ENCODE assay signal across 9 cellular contexts in the genomic region with DNA sequence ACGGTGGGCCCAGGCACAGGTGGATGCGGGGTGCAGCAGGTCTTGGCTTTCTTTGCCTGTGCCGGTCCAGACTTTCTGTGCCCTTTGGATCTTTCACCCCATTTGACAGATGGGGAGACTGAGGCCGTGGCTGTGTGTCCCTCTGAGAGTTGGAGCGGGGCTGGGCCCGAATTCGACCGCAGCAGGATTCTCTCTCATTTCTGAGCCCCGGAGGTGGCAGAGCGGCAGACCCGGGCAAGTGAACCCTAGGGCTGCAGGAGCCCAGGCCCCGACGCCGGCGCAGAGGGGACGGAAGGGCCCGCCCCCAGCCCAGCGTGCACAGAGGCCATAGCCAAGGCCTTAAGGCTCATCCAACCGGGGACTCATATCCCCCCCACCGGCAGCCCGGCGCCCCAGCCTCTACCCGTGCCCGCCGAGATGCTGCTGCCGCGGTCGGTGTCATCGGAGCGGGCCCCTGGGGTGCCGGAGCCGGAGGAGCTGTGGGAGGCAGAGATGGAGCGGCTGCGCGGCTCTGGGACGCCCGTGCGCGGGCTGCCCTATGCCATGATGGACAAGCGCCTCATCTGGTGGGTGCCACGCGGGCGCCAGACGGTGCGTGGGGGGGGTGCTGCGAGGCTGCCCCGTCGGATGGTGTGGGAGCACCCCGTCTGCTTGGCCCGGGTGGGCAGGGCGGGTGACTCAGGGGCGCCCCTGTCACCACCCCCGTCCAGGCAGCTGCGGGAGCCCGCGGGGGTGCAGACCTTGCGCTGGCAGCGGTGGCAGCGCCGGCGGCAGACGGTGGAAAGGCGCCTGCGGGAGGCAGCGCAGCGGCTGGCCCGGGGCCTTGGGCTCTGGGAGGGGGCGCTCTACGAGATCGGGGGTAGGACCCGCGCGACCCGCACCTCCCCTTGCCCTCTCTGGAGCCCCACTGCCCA. TPM values are rescaled to one million over a fixed set of nuclear protein-coding genes. Genes with fewer than 3 reads are reported as not detected.
DNase-seq lines count a peak whose midpoint lies in the region; ATAC-seq and TF ChIP-seq lines count a peak whose summit lies in the region.
"Had no signal": no experiment of that assay in that cellular context is flagged by ENCODE, and none has a peak within 500 bp of the region (broad histone marks: within the 10 kb centered on the region; RNA-seq: fewer than 3 reads in every experiment).

No MANE protein-coding gene starts in this region.

- peak overlapping the region; percentile 98 for H3K4me3 Mint-ChIP-seq in T-helper 1 cell treated with Interleukin-12 subunit alpha and Interleukin-12 subunit beta and Interleukin-4 antibody, amounts not matched to agents 30 μg/mL and 1 μg/mL, for 36 hours
- H3K4me3 Mint-ChIP-seq in effector memory CD8-positive, alpha-beta T cell = peak overlapping the region; percentile 99 to 100

- intact Hi-C loops in psoas muscle (cut with DNase I) = no loop called here

- H3K4me1 Mint-ChIP-seq in T-helper 1 cell treated with Interleukin-12 subunit alpha and Interleukin-12 subunit beta and Interleukin-4 antibody, amounts not matched to agents 30 μg/mL and 1 μg/mL, for 36 hours (ENCODE audit: low read depth) = peaks cover 47% of the 10 kb centered on the region
- H3K4me1 Mint-ChIP-seq in effector memory CD8-positive, alpha-beta T cell (ENCODE audit: low read depth in 2 of 2) = peaks cover 55 to 64% of the 10 kb centered on the region in 2 donors

- TF ChIP-seq CTCF in GM12865 (IDR thresholded peaks at IDR 0.05; ENCODE audit: insufficient read depth, low read depth, low read length, missing control alignments) (no peak), psoas muscle (IDR thresholded peaks at IDR 0.05) (no peak)

- H3K27ac Mint-ChIP-seq in T-helper 1 cell treated with Interleukin-12 subunit alpha and Interleukin-12 subunit beta and Interleukin-4 antibody, amounts not matched to agents 30 μg/mL and 1 μg/mL, for 36 hours = peak overlapping the region; percentile 98
- H3K27ac Mint-ChIP-seq in effector memory CD8-positive, alpha-beta T cell = peak overlapping the region; percentile 96 to 99

- no peaks in the 10 kb centered on the region for H3K36me3 ChIP-seq in psoas muscle (ENCODE audit: insufficient read depth in 1 of 2, low read depth in 1 of 2)

- peaks cover 50% of the 10 kb centered on the region for H3K36me3 Mint-ChIP-seq in T-helper 1 cell treated with Interleukin-12 subunit alpha and Interleukin-12 subunit beta and Interleukin-4 antibody, amounts not matched to agents 30 μg/mL and 1 μg/mL, for 36 hours (ENCODE audit: low read depth)
- peaks cover 92% of the 10 kb centered on the region for H3K36me3 Mint-ChIP-seq in effector memory CD8-positive, alpha-beta T cell (ENCODE audit: insufficient read depth)

- DNase-seq in GM12865 (ENCODE audit: low read depth) (peak; percentile 59), psoas muscle (peak in 1 of 2 donors; percentile 54), NOMO-1 treated with DMSO at 0.1 percent for 48 hours (lab: John Stamatoyannopoulos, UW; ENCODE audit: unreplicated experiment) (no peak)
- DNase-seq in effector memory CD8-positive, alpha-beta T cell = peak in 2 of 3 experiments; percentile 41 to 46

- peaks cover 0 to 57% (median 16%) of the 10 kb centered on the region in 3 donors for H3K27me3 ChIP-seq in psoas muscle (ENCODE audit: insufficient read depth in 3 of 3, low read length in 2 of 3)
- H3K27me3 ChIP-seq: body of pancreas had no signal

- H3K9me3 ChIP-seq in psoas muscle = no peaks in the 10 kb centered on the region
- H3K9me3 ChIP-seq: body of pancreas had no signal

- WGBS in psoas muscle, 3 donors = 21 to 40% (median 33%) methylated on average over 42 to 74 of the region's 74 CpGs

- H3K4me3 ChIP-seq in GM12865 (ENCODE audit: low read depth, low read length) (peak overlapping the region; percentile 87), psoas muscle (peak overlapping the region; percentile 49)
- H3K4me3 ChIP-seq: body of pancreas had no signal

- no peaks in the 10 kb centered on the region for H3K27me3 Mint-ChIP-seq in T-helper 1 cell treated with Interleukin-12 subunit alpha and Interleukin-12 subunit beta and Interleukin-4 antibody, amounts not matched to agents 30 μg/mL and 1 μg/mL, for 36 hours (ENCODE audit: low read depth)
- H3K27me3 Mint-ChIP-seq in effector memory CD8-positive, alpha-beta T cell = no peaks in the 10 kb centered on the region

- H3K4me1 ChIP-seq in psoas muscle = peaks cover 9% of the 10 kb centered on the region

- no peak overlapping the region for H3K27ac ChIP-seq in psoas muscle

- H3K9me3 Mint-ChIP-seq in T-helper 1 cell treated with Interleukin-12 subunit alpha and Interleukin-12 subunit beta and Interleukin-4 antibody, amounts not matched to agents 30 μg/mL and 1 μg/mL, for 36 hours = no peaks in the 10 kb centered on the region
- no peaks in the 10 kb centered on the region for H3K9me3 Mint-ChIP-seq in effector memory CD8-positive, alpha-beta T cell

- ATAC-seq in effector memory CD8-positive, alpha-beta T cell (replicated peaks) = peak; percentile 1
- ATAC-seq in psoas muscle (peak in 1 of 4 donors; percentile 9), GM21717 (IDR thresholded peaks at IDR 0.05; ENCODE audit: unreplicated experiment) (no peak), HG02588 (IDR thresholded peaks at IDR 0.05; ENCODE audit: unreplicated experiment) (no peak), GM19397 (IDR thresholded peaks at IDR 0.05; ENCODE audit: unreplicated experiment) (no peak)
- ATAC-seq: body of pancreas had no signal

RNA-seq across cellular contexts. Expression of gene TMC8, which starts 0.9 kb away (rescaled TPM):
- total RNA-seq in psoas muscle = 1 to 10 TPM in 3 of 4 donors, under 1 TPM in 1; 0.89 to 2.8 (median 1.9) TPM
- polyA plus RNA-seq in psoas muscle = under 1 TPM; 0.30 to 0.79 (median 0.43) TPM

RNA-seq across cellular contexts. Expression of gene TMC6, which starts 2.9 kb away (rescaled TPM):
- 10 to 100 TPM in 1 of 4 donors, 1 to 10 TPM in 3; 6.1 to 11.0 (median 7.9) TPM for total RNA-seq in psoas muscle
- 1 to 10 TPM; 2.7 to 3.9 (median 2.8) TPM for polyA plus RNA-seq in psoas muscle

RNA-seq across cellular contexts. Expression of gene C17orf99, which starts 14.8 kb away (rescaled TPM):
- total RNA-seq in psoas muscle = not detected
- polyA plus RNA-seq in psoas muscle = not detected
- total RNA-seq: body of pancreas had no signal

RNA-seq across cellular contexts. Expression of gene SYNGR2, which starts 37.0 kb away (rescaled TPM):
- 100 to 1,000 TPM; 134 to 313 (median 192) TPM for total RNA-seq in psoas muscle
- polyA plus RNA-seq in psoas muscle = 100 to 1,000 TPM in 2 of 3 donors, 10 to 100 TPM in 1; 61.7 to 181 (median 120) TPM

RNA-seq across cellular contexts. Expression of gene TK1, which starts 55.4 kb away (rescaled TPM):
- 1 to 10 TPM in 3 of 4 donors, under 1 TPM in 1; 0.68 to 3.1 (median 2.3) TPM for total RNA-seq in psoas muscle
- polyA plus RNA-seq in psoas muscle = 1 to 10 TPM in 2 of 3 donors, under 1 TPM in 1; 0.88 to 1.5 (median 1.1) TPM
